In the genomic region with DNA sequence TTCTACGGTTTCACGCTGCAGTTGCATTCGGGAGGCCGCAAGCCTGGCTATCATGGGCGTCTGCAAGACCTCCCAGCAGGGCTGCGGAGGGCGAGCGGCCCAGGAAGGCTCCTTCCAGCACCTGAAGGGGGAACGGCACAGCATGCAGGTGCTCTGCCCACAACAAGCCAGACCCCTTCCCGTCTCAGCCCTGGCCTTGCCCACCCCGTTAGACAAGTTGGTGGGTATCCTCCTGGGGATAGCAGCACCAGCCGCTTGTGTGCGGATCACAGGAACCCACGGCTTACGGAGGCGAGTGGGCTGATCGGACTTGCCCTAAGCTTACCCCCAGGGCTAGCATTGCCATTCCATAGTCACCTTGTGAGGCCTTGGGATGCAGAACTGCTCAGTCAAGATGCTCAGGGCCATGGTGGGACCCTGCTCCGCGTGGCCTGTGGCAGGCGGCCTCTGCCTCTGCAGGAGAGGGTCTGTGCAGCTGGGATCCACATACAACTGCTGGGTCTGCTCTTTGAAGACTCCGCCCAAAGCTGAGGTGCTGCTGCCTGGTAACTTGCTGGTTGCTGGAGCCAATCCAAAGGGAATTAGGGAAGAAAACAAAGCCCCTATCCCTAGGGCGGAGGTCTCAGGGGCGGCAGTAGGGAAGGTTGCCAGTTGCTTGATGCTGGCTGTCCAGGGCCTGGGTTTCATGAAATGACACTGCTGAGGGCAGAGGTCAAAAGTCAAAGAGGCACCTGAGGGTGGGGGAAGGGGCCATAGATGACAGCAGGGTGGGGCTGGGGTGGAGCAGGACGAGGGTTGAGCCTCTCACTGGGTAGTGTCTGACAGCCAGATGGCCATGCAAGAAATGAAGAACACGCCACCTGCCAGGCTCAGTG, we compare ENCODE assay signal across 12 cellular contexts. TPM values are rescaled to one million over a fixed set of nuclear protein-coding genes. Genes with fewer than 3 reads are reported as not detected.
A peak's percentile ranks its signal among the peaks of the same experiment; 100 is the strongest.
DNase-seq lines count a peak whose midpoint lies in the region; ATAC-seq and TF ChIP-seq lines count a peak whose summit lies in the region.
"Had no signal": no experiment of that assay in that cellular context is flagged by ENCODE, and none has a peak within 500 bp of the region (broad histone marks: within the 10 kb centered on the region; RNA-seq: fewer than 3 reads in every experiment).

No MANE protein-coding gene starts in this region.

- H3K27me3 ChIP-seq in heart right ventricle (peaks cover 0 to 26% (median 0%) of the 10 kb centered on the region in 7 donors), NT2/D1 (ENCODE audit: insufficient read depth, insufficient read length) (peaks cover 35% of the 10 kb centered on the region), adrenal gland (no peaks in the 10 kb centered on the region)

- H3K4me3 Mint-ChIP-seq in mesothelial cell of epicardium = peak overlapping the region; percentile 63

- H3K27ac ChIP-seq in heart right ventricle (no peak overlapping the region), adrenal gland (no peak overlapping the region)
- H3K27ac ChIP-seq: epithelial cell of prostate had no signal

- no peak for TF ChIP-seq POLR2A in adrenal gland (IDR thresholded peaks at IDR 0.05)

- no peak overlapping the region for H3K27ac Mint-ChIP-seq in mesothelial cell of epicardium
- H3K27ac Mint-ChIP-seq: activated naive CD4-positive, alpha-beta T cell treated with anti-CD3 and anti-CD28 coated beads for 36 hours; memory B cell had no signal

- H3K9me3 ChIP-seq in heart right ventricle = no peaks in the 10 kb centered on the region
- no peaks in the 10 kb centered on the region for H3K9me3 ChIP-seq in NT2/D1 (ENCODE audit: insufficient read depth, low read length)
- no peaks in the 10 kb centered on the region for H3K9me3 ChIP-seq in adrenal gland (replicated peaks in 1 of 3)

- H3K4me3 ChIP-seq in heart right ventricle (no peak overlapping the region), NT2/D1 (ENCODE audit: insufficient read length, low read depth) (no peak overlapping the region), adrenal gland (no peak overlapping the region)

- intact Hi-C loops in left ventricle myocardium superior (cut with micrococcal nuclease) = no loop called here
- intact Hi-C loops in heart right ventricle (cut with DNase I) = loop anchor here in 2 of 10 donors (5.0 to 10.0 kb wide), 2 partner anchors 46 to 52 kb away; no protein-coding TSS in a partner anchor
- intact Hi-C loops in adrenal gland (cut with DNase I) = no loop called here

- no peaks in the 10 kb centered on the region for H3K36me3 ChIP-seq in heart right ventricle
- peaks cover 12% of the 10 kb centered on the region for H3K36me3 ChIP-seq in NT2/D1 (ENCODE audit: insufficient read depth, insufficient read length, low read length)
- H3K36me3 ChIP-seq in adrenal gland (replicated peaks in 1 of 2) = no peaks in the 10 kb centered on the region

- peaks cover 27% of the 10 kb centered on the region for H3K4me1 Mint-ChIP-seq in mesothelial cell of epicardium

- H3K9me3 Mint-ChIP-seq in mesothelial cell of epicardium = no peaks in the 10 kb centered on the region
- H3K9me3 Mint-ChIP-seq: activated naive CD4-positive, alpha-beta T cell treated with anti-CD3 and anti-CD28 coated beads for 36 hours; memory B cell had no signal

- H3K9ac ChIP-seq in NT2/D1 (ENCODE audit: insufficient read length, low read depth) = peak overlapping the region; percentile 27

- peaks cover 38% of the 10 kb centered on the region for H3K27me3 Mint-ChIP-seq in mesothelial cell of epicardium (ENCODE audit: low read depth)

- ATAC-seq in left ventricle myocardium superior (no peak), heart right ventricle (no peak)

- DNase-seq in left ventricle myocardium superior = peak; percentile 37
- no peak for DNase-seq in heart right ventricle
- no peak for DNase-seq in NT2/D1 (ENCODE audit: low read depth, low spot score)
- no peak for DNase-seq in mesothelial cell of epicardium (ENCODE audit: low spot score in 2 of 2, unreplicated experiment in 2 of 2)
- DNase-seq in T-helper 9 cell = no peak
- DNase-seq in H4 (ENCODE audit: low spot score) = no peak
- DNase-seq in activated CD8-positive, alpha-beta memory T cell treated with anti-CD3 and anti-CD28 coated beads, Interleukin-2, amount 50 U/mL, for 4 hours = no peak
- DNase-seq in adrenal gland = no peak
- DNase-seq: activated naive CD4-positive, alpha-beta T cell treated with anti-CD3 and anti-CD28 coated beads for 36 hours; EL had no signal

- peaks cover 11 to 59% (median 52%) of the 10 kb centered on the region in 9 donors for H3K4me1 ChIP-seq in heart right ventricle
- peaks cover 38% of the 10 kb centered on the region for H3K4me1 ChIP-seq in NT2/D1 (ENCODE audit: insufficient read depth, insufficient read length)
- H3K4me1 ChIP-seq in adrenal gland (replicated peaks in 1 of 2) = peaks cover 12 to 33% of the 10 kb centered on the region in 2 donors

- no peaks in the 10 kb centered on the region for H3K36me3 Mint-ChIP-seq in mesothelial cell of epicardium
- H3K36me3 Mint-ChIP-seq: memory B cell had no signal

- WGBS in heart right ventricle, 2 donors = 90 to 96% methylated on average over 25 of the region's 25 CpGs
- 79 to 91% (median 89%) methylated on average over 8 to 25 of the region's 25 CpGs for WGBS in adrenal gland, 4 donors

- TF ChIP-seq CTCF in heart right ventricle (IDR thresholded peaks at IDR 0.05) (no peak), mesothelial cell of epicardium (IDR thresholded peaks at IDR 0.05; ENCODE audit: unreplicated experiment) (no peak), adrenal gland (IDR thresholded peaks at IDR 0.05) (no peak)

RNA-seq across cellular contexts. Expression of a gene that starts 1.4 kb away (rescaled TPM):
- total RNA-seq in left ventricle myocardium superior (15.9 TPM), heart right ventricle (10 to 100 TPM; 12.7 to 18.2 (median 15.5) TPM), mesothelial cell of epicardium (31.6 to 37.1 TPM (median 34.4 TPM) in 3 replicates), adrenal gland (10 to 100 TPM; 12.0 to 29.3 (median 21.8) TPM)
- polyA plus RNA-seq in heart right ventricle (10 to 100 TPM; 10.4 to 18.7 TPM), adrenal gland (10 to 100 TPM in 2 of 3 donors, 1 to 10 TPM in 1; 2.7 to 30.6 (median 18.9) TPM)
- 9.2 and 12.7 TPM in 2 replicates for total RNA-seq in H4 (2014; rRNA removed; shearing (Covaris generic))

RNA-seq across cellular contexts. Expression of a gene that starts 52.1 kb away (rescaled TPM):
- total RNA-seq in left ventricle myocardium superior = not detected
- total RNA-seq in heart right ventricle = not detected
- not detected for polyA plus RNA-seq in heart right ventricle
- not detected in 3 replicates for total RNA-seq in mesothelial cell of epicardium
- not detected in 2 replicates for total RNA-seq in H4 (2014; rRNA removed; shearing (Covaris generic))
- not detected for total RNA-seq in adrenal gland
- polyA plus RNA-seq in adrenal gland = not detected
- total RNA-seq: activated naive CD4-positive, alpha-beta T cell treated with anti-CD3 and anti-CD28 coated beads for 36 hours had no signal
